Comparison of ENCODE assay signal across 8 cellular contexts in the genomic region with DNA sequence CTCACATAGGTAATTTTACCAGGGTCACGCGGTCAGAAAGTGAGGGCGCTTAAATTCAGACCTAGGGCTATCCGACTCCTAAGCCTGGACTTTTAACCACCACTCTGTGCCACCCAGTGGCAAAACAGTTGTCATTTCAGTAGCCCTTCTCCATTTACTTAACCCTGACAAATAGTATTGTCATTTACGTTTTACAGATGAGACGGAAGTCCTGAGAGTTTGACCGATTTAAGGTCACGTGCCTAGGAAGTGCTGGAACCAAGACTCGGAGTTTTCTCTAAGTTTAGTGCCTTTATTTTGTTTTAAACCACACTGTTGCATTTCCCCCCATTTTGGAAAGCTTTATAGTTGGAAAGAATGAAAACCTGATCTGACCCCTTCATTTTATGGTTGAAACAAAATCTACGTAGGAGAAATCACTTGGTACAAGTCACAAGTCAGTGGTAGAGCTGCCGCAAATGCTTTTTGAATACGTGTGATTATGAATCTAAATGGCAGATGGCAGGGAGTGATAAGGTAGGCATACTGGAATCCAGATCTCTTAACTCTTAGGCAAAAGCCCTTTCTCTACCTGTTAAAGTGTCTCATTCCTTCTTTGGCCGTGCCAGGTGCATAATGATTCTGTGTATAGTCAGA. TPM values are rescaled to one million over a fixed set of nuclear protein-coding genes. Genes with fewer than 3 reads are reported as not detected.
DNase-seq lines count a peak whose midpoint lies in the region; ATAC-seq and FAIRE-seq lines count a peak whose summit lies in the region.

No MANE protein-coding gene starts in this region.

- H3K36me3 ChIP-seq in iPS-15b (ENCODE audit: control insufficient read depth, insufficient read depth, low read length) (no peaks in the 10 kb centered on the region), small intestine (ENCODE audit: control insufficient read depth in 2 of 2, insufficient read depth in 2 of 2, low read length in 2 of 2) (peaks cover 0 to 4% of the 10 kb centered on the region in 2 donors)

- ATAC-seq in GM18498 (IDR thresholded peaks at IDR 0.05; ENCODE audit: unreplicated experiment) (peak; percentile 37), HG02885 (IDR thresholded peaks at IDR 0.05; ENCODE audit: poor library complexity, unreplicated experiment) (peak; percentile 44)

- no peak for FAIRE-seq in small intestine (lab: Jason Lieb, UNC)

- peak overlapping the region; percentile 26 for H3K9ac ChIP-seq in iPS-15b (ENCODE audit: low read depth, low read length)

- WGBS in small intestine, 3 donors = 4 to 11% (median 4%) methylated on average over 13 of the region's 13 CpGs

- no peaks in the 10 kb centered on the region for H3K27me3 ChIP-seq in iPS-15b (ENCODE audit: control insufficient read depth, insufficient read depth, low read length)
- no peaks in the 10 kb centered on the region for H3K27me3 ChIP-seq in small intestine (ENCODE audit: control insufficient read depth in 2 of 2, insufficient read depth in 2 of 2, low read length in 2 of 2)

- H3K4me1 ChIP-seq in iPS-15b (ENCODE audit: control insufficient read depth, insufficient read depth, low read length) (peaks cover 7% of the 10 kb centered on the region), small intestine (ENCODE audit: control insufficient read depth in 2 of 2, insufficient read depth in 1 of 2, low read depth in 1 of 2, low read length in 1 of 2) (peaks cover 3 to 10% of the 10 kb centered on the region in 2 donors)

- H3K27ac ChIP-seq in angular gyrus (ENCODE audit: low read depth, low read length) (peak overlapping the region; percentile 91), small intestine (ENCODE audit: low read depth in 1 of 2, low read length in 1 of 2) (peak overlapping the region; percentile 73 to 93)

- no peaks in the 10 kb centered on the region for H3K9me3 ChIP-seq in iPS-15b (ENCODE audit: control insufficient read depth, insufficient read depth, low read length)
- no peaks in the 10 kb centered on the region for H3K9me3 ChIP-seq in small intestine (ENCODE audit: control insufficient read depth, low read depth)

- H3K4me3 ChIP-seq in iPS-15b (ENCODE audit: low read depth, low read length) = peak overlapping the region; percentile 93
- peak overlapping the region; percentile 64 to 71 for H3K4me3 ChIP-seq in small intestine (ENCODE audit: low read depth in 1 of 2, low read length in 2 of 2)

- DNase-seq in AG08395 (ENCODE audit: low spot score) (peak; percentile 20), NCI-H69 (lab: John Stamatoyannopoulos, UW) (peak; percentile 62), small intestine (peak; percentile 60), GOT3 (lab: John Stamatoyannopoulos, UW) (no peak)

RNA-seq across cellular contexts. Expression of a gene that starts 0.7 kb away (rescaled TPM):
- 10 to 100 TPM; 46.2 to 72.7 (median 57.3) TPM for polyA plus RNA-seq in small intestine

RNA-seq across cellular contexts. Expression of a gene that starts 0.7 kb away (rescaled TPM):
- polyA plus RNA-seq in small intestine = 1 to 10 TPM; 6.5 to 9.4 (median 7.6) TPM

RNA-seq across cellular contexts. Expression of a gene that starts 36.6 kb away (rescaled TPM):
- polyA plus RNA-seq in small intestine = 1 to 10 TPM in 1 of 3 donors, under 1 TPM in 2; 0.27 to 7.7 (median 0.45) TPM
